In genomic region chr11:111777094-111778046, GRCh38 we compare ENCODE assay signal across 8 cellular contexts. TPM values are rescaled to one million over a fixed set of nuclear protein-coding genes. Genes with fewer than 3 reads are reported as not detected.
DNase-seq lines count a peak whose midpoint lies in the region; TF ChIP-seq lines count a peak whose summit lies in the region.

No MANE protein-coding gene starts in this region.

- TF ChIP-seq CTCF in LNCAP (IDR thresholded peaks at IDR 0.05), result peak; percentile 80

- DNase-seq in 8988T (peak; percentile 30), ELF-1 (ENCODE audit: low read depth, low spot score) (peak; percentile 20), H4 (ENCODE audit: low spot score) (peak; percentile 72), RPMI8226 (peak; percentile 77), dermis microvascular lymphatic vessel endothelial cell (ENCODE audit: low read depth in 2 of 2) (peak; percentile 71 to 84), medulla oblongata (ENCODE audit: extremely low spot score) (peak; percentile 93), ecto neural progenitor cell (ENCODE audit: low spot score) (no peak)

RNA-seq across cellular contexts. Expression of gene PPP2R1B, which starts 11.2 kb away (rescaled TPM):
- total RNA-seq in H4 (2014; rRNA removed; shearing (Covaris generic)), result 29.3 and 42.4 TPM in 2 replicates
- 29.0 and 31.5 TPM in 2 replicates for total RNA-seq in dermis microvascular lymphatic vessel endothelial cell
